In genomic region chr6:113969888-113970807, GRCh38 we compare ENCODE assay signal across 1 cellular context.
A peak's percentile ranks its signal among the peaks of the same experiment; 100 is the strongest.
TF ChIP-seq lines count a peak whose summit lies in the region.

No MANE protein-coding gene starts in this region.

TF ChIP-seq in K562, 482 proteins besides CTCF, POLR2A, EP300 and RAD21 (continued from another document and continues in another):
- TF ChIP-seq MGA (IDR thresholded peaks at IDR 0.05) = no peak
- no peak for TF ChIP-seq ATF4 (CRISPR knock-in tag; IDR thresholded peaks at IDR 0.05)
- TF ChIP-seq NR3C1 (CRISPR knock-in tag; IDR thresholded peaks at IDR 0.05) = 0 out of 2 replicates have a peak, but pooled peaks have one; percentile 55
- TF ChIP-seq MIER1 (IDR thresholded peaks at IDR 0.05; ENCODE audit: low read depth) = peak; percentile 61; the same call in 1 of the 2 replicates
- no peak for TF ChIP-seq PML (IDR thresholded peaks at IDR 0.05; ENCODE audit: low read length)
- no peak for TF ChIP-seq ZNF121 (CRISPR knock-in tag; conservative IDR thresholded peaks at IDR 0.05)
- TF ChIP-seq SMAD1 (IDR thresholded peaks at IDR 0.05; ENCODE audit: low read depth, low read length, partially characterized antibody) = no peak
- TF ChIP-seq ZNF232 (CRISPR knock-in tag; IDR thresholded peaks at IDR 0.05) = no peak
- TF ChIP-seq SOX6 (IDR thresholded peaks at IDR 0.05) = no peak
- TF ChIP-seq THAP12 (CRISPR knock-in tag; IDR thresholded peaks at IDR 0.05) = no peak
- no peak for TF ChIP-seq ZNF140 (CRISPR knock-in tag; IDR thresholded peaks at IDR 0.05)
- TF ChIP-seq ZNF764 (CRISPR knock-in tag; IDR thresholded peaks at IDR 0.05; ENCODE audit: low read depth) = no peak
- no peak for TF ChIP-seq BRD4 (IDR thresholded peaks at IDR 0.05)
- TF ChIP-seq PRMT5 (CRISPR knock-in tag; IDR thresholded peaks at IDR 0.05) = no peak
- TF ChIP-seq ZBTB7A (IDR thresholded peaks at IDR 0.05; ENCODE audit: borderline replicate concordance, control insufficient read depth, low read depth, low read length) = peak; percentile 52; the same call in 1 of the 2 replicates
- no peak for TF ChIP-seq ZNF133 (CRISPR knock-in tag; IDR thresholded peaks at IDR 0.05)
- TF ChIP-seq CREB3L1 (IDR thresholded peaks at IDR 0.05; ENCODE audit: borderline replicate concordance, low read depth) = no peak
- TF ChIP-seq ZBTB43 (CRISPR knock-in tag; IDR thresholded peaks at IDR 0.05) = no peak
- no peak for TF ChIP-seq SMARCC2 (IDR thresholded peaks at IDR 0.05; ENCODE audit: low read depth)
- peak; percentile 44; the same call in 1 of the 2 replicates for TF ChIP-seq PHF8 (IDR thresholded peaks at IDR 0.05; ENCODE audit: borderline replicate concordance, low read length)
- no peak for TF ChIP-seq RB1 (IDR thresholded peaks at IDR 0.05; ENCODE audit: low read depth)
- no peak for TF ChIP-seq ZBED1 (IDR thresholded peaks at IDR 0.05)
- TF ChIP-seq CHD1 (IDR thresholded peaks at IDR 0.05; ENCODE audit: low read length) = peak; percentile 46
- TF ChIP-seq MAZ (CRISPR knock-in tag; conservative IDR thresholded peaks at IDR 0.05 in 1 of 2, IDR thresholded peaks at IDR 0.05 in 1 of 2) = peak in 1 of 2 experiments; percentile 55; a peak in 2 of 4 replicates
- TF ChIP-seq E2F5 (CRISPR knock-in tag; IDR thresholded peaks at IDR 0.05) = 0 out of 2 replicates have a peak, but pooled peaks have one; percentile 44
- TF ChIP-seq SAP30 (IDR thresholded peaks at IDR 0.05; ENCODE audit: borderline replicate concordance, insufficient read depth, low read depth, low read length, poor library complexity, severe bottlenecking) = peak; percentile 33
- no peak for TF ChIP-seq ZNF143 (CRISPR knock-in tag; IDR thresholded peaks at IDR 0.05)
- peak; percentile 25 for TF ChIP-seq GABPB1 (CRISPR knock-in tag; IDR thresholded peaks at IDR 0.05)
- no peak for TF ChIP-seq SRSF3 (IDR thresholded peaks at IDR 0.05; ENCODE audit: insufficient read depth, low read length)
- TF ChIP-seq ASH1L (IDR thresholded peaks at IDR 0.05; ENCODE audit: borderline replicate concordance, low read depth, partially characterized antibody) = no peak
- TF ChIP-seq AFF1 (IDR thresholded peaks at IDR 0.05; ENCODE audit: low read depth in 1 of 2, partially characterized antibody in 2 of 2) = peak in 1 of 2 experiments; percentile 41
- no peak for TF ChIP-seq HNRNPLL (IDR thresholded peaks at IDR 0.05; ENCODE audit: low read depth, low read length, poor library complexity, severe bottlenecking)
- no peak for TF ChIP-seq ZKSCAN1 (IDR thresholded peaks at IDR 0.05; ENCODE audit: low read depth, low read length)
- peak; percentile 65; the same call in 1 of the 2 replicates for TF ChIP-seq ZFX (CRISPR knock-in tag; IDR thresholded peaks at IDR 0.05)
- TF ChIP-seq E2F6 (IDR thresholded peaks at IDR 0.05; ENCODE audit: borderline replicate concordance in 1 of 2, extremely low read depth in 1 of 2, insufficient read depth in 1 of 2, insufficient read length in 1 of 2, low read depth in 1 of 2, low read length in 1 of 2, poor library complexity in 1 of 2, severe bottlenecking in 1 of 2) = peak in 1 of 2 experiments; percentile 56
